In genomic region chr1:173477286-173478098, GRCh38 we compare ENCODE assay signal across 1 cellular context.
TF ChIP-seq lines count a peak whose summit lies in the region.

A gene with protein sequence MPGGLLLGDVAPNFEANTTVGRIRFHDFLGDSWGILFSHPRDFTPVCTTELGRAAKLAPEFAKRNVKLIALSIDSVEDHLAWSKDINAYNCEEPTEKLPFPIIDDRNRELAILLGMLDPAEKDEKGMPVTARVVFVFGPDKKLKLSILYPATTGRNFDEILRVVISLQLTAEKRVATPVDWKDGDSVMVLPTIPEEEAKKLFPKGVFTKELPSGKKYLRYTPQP (plus strand): TSS chr1:173477335. CDS start chr1:173477398, 63 bp downstream.

TF ChIP-seq in HepG2, 621 proteins besides CTCF, POLR2A, EP300 and RAD21 (continued from another document and continues in another):
- TF ChIP-seq ZBTB34 (CRISPR knock-in tag; IDR thresholded peaks at IDR 0.05) (peak; percentile 76; the same call in 1 of the 2 replicates), ZMYM3 (CRISPR knock-in tag; IDR thresholded peaks at IDR 0.05) (no peak), LRRFIP1 (CRISPR knock-in tag; conservative IDR thresholded peaks at IDR 0.05) (no peak), ZNF12 (CRISPR knock-in tag; IDR thresholded peaks at IDR 0.05) (no peak), ZNF616 (CRISPR knock-in tag; IDR thresholded peaks at IDR 0.05; ENCODE audit: low read depth) (no peak), CENPBD1 (CRISPR knock-in tag; IDR thresholded peaks at IDR 0.05; ENCODE audit: borderline replicate concordance, low read depth) (no peak), ISX (CRISPR knock-in tag; conservative IDR thresholded peaks at IDR 0.05) (no peak), ETV6 (CRISPR knock-in tag; conservative IDR thresholded peaks at IDR 0.05) (0 out of 2 replicates have a peak, but pooled peaks have one; percentile 44), KDM6A (CRISPR knock-in tag; IDR thresholded peaks at IDR 0.05; ENCODE audit: low read depth) (no peak), ZSCAN12 (CRISPR knock-in tag; IDR thresholded peaks at IDR 0.05) (no peak), GMEB1 (CRISPR knock-in tag; IDR thresholded peaks at IDR 0.05; ENCODE audit: borderline replicate concordance) (no peak; the same call in 1 of the 2 replicates), MIXL1 (CRISPR knock-in tag; IDR thresholded peaks at IDR 0.05) (peak; percentile 59; the same call in 1 of the 2 replicates), HES4 (CRISPR knock-in tag; IDR thresholded peaks at IDR 0.05; ENCODE audit: borderline replicate concordance) (peak; percentile 81; the same call in 1 of the 2 replicates), CENPT (CRISPR knock-in tag; IDR thresholded peaks at IDR 0.05; ENCODE audit: low read depth) (no peak), ZNF607 (CRISPR knock-in tag; IDR thresholded peaks at IDR 0.05; ENCODE audit: borderline replicate concordance) (peak; percentile 76; the same call in 1 of the 2 replicates), ZNF296 (CRISPR knock-in tag; conservative IDR thresholded peaks at IDR 0.05) (no peak), ZSCAN22 (CRISPR knock-in tag; IDR thresholded peaks at IDR 0.05) (0 out of 2 replicates have a peak, but pooled peaks have one; percentile 78), ZFP82 (CRISPR knock-in tag; IDR thresholded peaks at IDR 0.05; ENCODE audit: borderline replicate concordance) (0 out of 2 replicates have a peak, but pooled peaks have one; percentile 26), KAT2B (IDR thresholded peaks at IDR 0.05; ENCODE audit: borderline replicate concordance, low read depth, low read length) (no peak), ZNF180 (CRISPR knock-in tag; IDR thresholded peaks at IDR 0.05; ENCODE audit: borderline replicate concordance, low read depth) (no peak), CHD4 (IDR thresholded peaks at IDR 0.05; ENCODE audit: borderline replicate concordance, low read length) (no peak), ZSCAN21 (CRISPR knock-in tag; IDR thresholded peaks at IDR 0.05; ENCODE audit: borderline replicate concordance) (peak; percentile 56), TMF1 (CRISPR knock-in tag; IDR thresholded peaks at IDR 0.05; ENCODE audit: low read depth) (no peak), PITX1 (CRISPR knock-in tag; IDR thresholded peaks at IDR 0.05) (0 out of 2 replicates have a peak, but pooled peaks have one; percentile 30), ZNF574 (CRISPR knock-in tag; IDR thresholded peaks at IDR 0.05) (peak; percentile 53), ZNF672 (CRISPR knock-in tag; IDR thresholded peaks at IDR 0.05) (peak; percentile 45; the same call in 1 of the 2 replicates), DR1 (CRISPR knock-in tag; IDR thresholded peaks at IDR 0.05) (peak; percentile 42; the same call in 1 of the 2 replicates), CHCHD3 (CRISPR knock-in tag; IDR thresholded peaks at IDR 0.05) (0 out of 2 replicates have a peak, but pooled peaks have one; percentile 61), ZNF816 (CRISPR knock-in tag; IDR thresholded peaks at IDR 0.05; ENCODE audit: borderline replicate concordance) (no peak; the same call in 1 of the 2 replicates), ZNF670 (CRISPR knock-in tag; IDR thresholded peaks at IDR 0.05; ENCODE audit: borderline replicate concordance) (peak; percentile 64; the same call in 1 of the 2 replicates), MBNL3 (CRISPR knock-in tag; conservative IDR thresholded peaks at IDR 0.05) (no peak)
- TF ChIP-seq, protein P1, sequence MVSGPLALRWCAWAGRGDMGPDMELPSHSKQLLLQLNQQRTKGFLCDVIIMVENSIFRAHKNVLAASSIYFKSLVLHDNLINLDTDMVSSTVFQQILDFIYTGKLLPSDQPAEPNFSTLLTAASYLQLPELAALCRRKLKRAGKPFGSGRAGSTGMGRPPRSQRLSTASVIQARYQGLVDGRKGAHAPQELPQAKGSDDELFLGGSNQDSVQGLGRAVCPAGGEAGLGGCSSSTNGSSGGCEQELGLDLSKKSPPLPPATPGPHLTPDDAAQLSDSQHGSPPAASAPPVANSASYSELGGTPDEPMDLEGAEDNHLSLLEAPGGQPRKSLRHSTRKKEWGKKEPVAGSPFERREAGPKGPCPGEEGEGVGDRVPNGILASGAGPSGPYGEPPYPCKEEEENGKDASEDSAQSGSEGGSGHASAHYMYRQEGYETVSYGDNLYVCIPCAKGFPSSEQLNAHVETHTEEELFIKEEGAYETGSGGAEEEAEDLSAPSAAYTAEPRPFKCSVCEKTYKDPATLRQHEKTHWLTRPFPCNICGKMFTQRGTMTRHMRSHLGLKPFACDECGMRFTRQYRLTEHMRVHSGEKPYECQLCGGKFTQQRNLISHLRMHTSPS (CRISPR knock-in tag; IDR thresholded peaks at IDR 0.05; ENCODE audit: low read depth) = no peak
- TF ChIP-seq, protein P2, sequence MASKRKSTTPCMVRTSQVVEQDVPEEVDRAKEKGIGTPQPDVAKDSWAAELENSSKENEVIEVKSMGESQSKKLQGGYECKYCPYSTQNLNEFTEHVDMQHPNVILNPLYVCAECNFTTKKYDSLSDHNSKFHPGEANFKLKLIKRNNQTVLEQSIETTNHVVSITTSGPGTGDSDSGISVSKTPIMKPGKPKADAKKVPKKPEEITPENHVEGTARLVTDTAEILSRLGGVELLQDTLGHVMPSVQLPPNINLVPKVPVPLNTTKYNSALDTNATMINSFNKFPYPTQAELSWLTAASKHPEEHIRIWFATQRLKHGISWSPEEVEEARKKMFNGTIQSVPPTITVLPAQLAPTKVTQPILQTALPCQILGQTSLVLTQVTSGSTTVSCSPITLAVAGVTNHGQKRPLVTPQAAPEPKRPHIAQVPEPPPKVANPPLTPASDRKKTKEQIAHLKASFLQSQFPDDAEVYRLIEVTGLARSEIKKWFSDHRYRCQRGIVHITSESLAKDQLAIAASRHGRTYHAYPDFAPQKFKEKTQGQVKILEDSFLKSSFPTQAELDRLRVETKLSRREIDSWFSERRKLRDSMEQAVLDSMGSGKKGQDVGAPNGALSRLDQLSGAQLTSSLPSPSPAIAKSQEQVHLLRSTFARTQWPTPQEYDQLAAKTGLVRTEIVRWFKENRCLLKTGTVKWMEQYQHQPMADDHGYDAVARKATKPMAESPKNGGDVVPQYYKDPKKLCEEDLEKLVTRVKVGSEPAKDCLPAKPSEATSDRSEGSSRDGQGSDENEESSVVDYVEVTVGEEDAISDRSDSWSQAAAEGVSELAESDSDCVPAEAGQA (IDR thresholded peaks at IDR 0.05; ENCODE audit: low read depth) = 0 out of 2 replicates have a peak, but pooled peaks have one; percentile 25
- TF ChIP-seq, protein P2 (CRISPR knock-in tag; IDR thresholded peaks at IDR 0.05; ENCODE audit: borderline replicate concordance) = peak; percentile 85; the same call in 1 of the 2 replicates
- TF ChIP-seq, protein P3, sequence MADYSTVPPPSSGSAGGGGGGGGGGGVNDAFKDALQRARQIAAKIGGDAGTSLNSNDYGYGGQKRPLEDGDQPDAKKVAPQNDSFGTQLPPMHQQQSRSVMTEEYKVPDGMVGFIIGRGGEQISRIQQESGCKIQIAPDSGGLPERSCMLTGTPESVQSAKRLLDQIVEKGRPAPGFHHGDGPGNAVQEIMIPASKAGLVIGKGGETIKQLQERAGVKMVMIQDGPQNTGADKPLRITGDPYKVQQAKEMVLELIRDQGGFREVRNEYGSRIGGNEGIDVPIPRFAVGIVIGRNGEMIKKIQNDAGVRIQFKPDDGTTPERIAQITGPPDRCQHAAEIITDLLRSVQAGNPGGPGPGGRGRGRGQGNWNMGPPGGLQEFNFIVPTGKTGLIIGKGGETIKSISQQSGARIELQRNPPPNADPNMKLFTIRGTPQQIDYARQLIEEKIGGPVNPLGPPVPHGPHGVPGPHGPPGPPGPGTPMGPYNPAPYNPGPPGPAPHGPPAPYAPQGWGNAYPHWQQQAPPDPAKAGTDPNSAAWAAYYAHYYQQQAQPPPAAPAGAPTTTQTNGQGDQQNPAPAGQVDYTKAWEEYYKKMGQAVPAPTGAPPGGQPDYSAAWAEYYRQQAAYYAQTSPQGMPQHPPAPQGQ (CRISPR knock-in tag; IDR thresholded peaks at IDR 0.05; ENCODE audit: borderline replicate concordance) = no peak
- TF ChIP-seq, protein P4, sequence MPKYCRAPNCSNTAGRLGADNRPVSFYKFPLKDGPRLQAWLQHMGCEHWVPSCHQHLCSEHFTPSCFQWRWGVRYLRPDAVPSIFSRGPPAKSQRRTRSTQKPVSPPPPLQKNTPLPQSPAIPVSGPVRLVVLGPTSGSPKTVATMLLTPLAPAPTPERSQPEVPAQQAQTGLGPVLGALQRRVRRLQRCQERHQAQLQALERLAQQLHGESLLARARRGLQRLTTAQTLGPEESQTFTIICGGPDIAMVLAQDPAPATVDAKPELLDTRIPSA (CRISPR knock-in tag; IDR thresholded peaks at IDR 0.05; ENCODE audit: borderline replicate concordance) = 0 out of 2 replicates have a peak, but pooled peaks have one; percentile 62
- TF ChIP-seq, protein P5, sequence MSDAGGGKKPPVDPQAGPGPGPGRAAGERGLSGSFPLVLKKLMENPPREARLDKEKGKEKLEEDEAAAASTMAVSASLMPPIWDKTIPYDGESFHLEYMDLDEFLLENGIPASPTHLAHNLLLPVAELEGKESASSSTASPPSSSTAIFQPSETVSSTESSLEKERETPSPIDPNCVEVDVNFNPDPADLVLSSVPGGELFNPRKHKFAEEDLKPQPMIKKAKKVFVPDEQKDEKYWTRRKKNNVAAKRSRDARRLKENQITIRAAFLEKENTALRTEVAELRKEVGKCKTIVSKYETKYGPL (CRISPR knock-in tag; IDR thresholded peaks at IDR 0.05) = no peak
